8 cellular contexts compared by ENCODE assay signal in genomic region chr17:58219007-58219788, GRCh38. TPM values are rescaled to one million over a fixed set of nuclear protein-coding genes. Genes with fewer than 3 reads are reported as not detected.
DNase-seq lines count a peak whose midpoint lies in the region; ATAC-seq and TF ChIP-seq lines count a peak whose summit lies in the region.

TSS of gene MKS1 (minus strand) at chr17:58219255. CDS start at chr17:58219230, 25 bp downstream.

- peak within 1 kb of the TSS; percentile 72 for H3K27ac ChIP-seq in effector memory CD4-positive, alpha-beta T cell (ENCODE audit: insufficient read depth, low read length, poor library complexity, severe bottlenecking)

- POLR2A ChIA-PET in Caco-2 (lab: Charles Lee), result interaction anchor here (0.7 to 1.2 kb wide), 2 partner anchors 9 to 13 kb away, joined by 3 to 4 read pairs; no protein-coding TSS in a partner anchor

- TF ChIP-seq CTCF in Caco-2 (IDR thresholded peaks at IDR 0.05; ENCODE audit: insufficient read depth in 1 of 2, low read depth in 1 of 2, low read length in 1 of 2, severe bottlenecking in 1 of 2, unreplicated experiment in 1 of 2) (peak; percentile 60 to 71), GM20000 (IDR thresholded peaks at IDR 0.05; ENCODE audit: extremely low read depth, missing control alignments) (peak; percentile 41)

- no peaks in the 10 kb centered on the region for H3K4me1 ChIP-seq in Caco-2
- peaks cover 12% of the 10 kb centered on the region for H3K4me1 ChIP-seq in effector memory CD4-positive, alpha-beta T cell (ENCODE audit: control insufficient read depth, insufficient read depth, low read length, poor library complexity, severe bottlenecking)

- DNase-seq in Caco-2 (peak; percentile 94 to 98), GM20000 (ENCODE audit: low spot score) (peak; percentile 95), HT-29 (ENCODE audit: low spot score) (peak; percentile 94), NK-92 (lab: John Stamatoyannopoulos, UW; ENCODE audit: unreplicated experiment) (peak; percentile 71), memory B cell (ENCODE audit: low spot score in 2 of 2) (peak; percentile 90 to 92)
- DNase-seq in activated CD8-positive, alpha-beta memory T cell treated with anti-CD3 and anti-CD28 coated beads for 24 hours, result peak; percentile 98
- peak; percentile 90 for DNase-seq in effector memory CD4-positive, alpha-beta T cell
- DNase-seq in stimulated activated CD8-positive, alpha-beta memory T cell treated with anti-CD3 and anti-CD28 coated beads, Interleukin-12 subunit alpha, Interleukin-12 subunit beta, amount 100 ng/mL, for 1 hour (ENCODE audit: low read depth), result peak; percentile 89

- no TSS peak for BruUV-seq in Caco-2 (replicated peaks; lab: Mats Ljungman, UMichigan)

- intact Hi-C loops in Caco-2 (cut with micrococcal nuclease; ENCODE audit: unreplicated experiment), result loop anchor here (1.0 kb wide), 1 partner anchor 19 kb away; no protein-coding TSS in a partner anchor

- H3K27ac Mint-ChIP-seq in Caco-2 (ENCODE audit: unreplicated experiment) (peak within 1 kb of the TSS; percentile 97), memory B cell (peak within 1 kb of the TSS; percentile 100)

- H3K9me3 ChIP-seq in Caco-2, result no peaks in the 10 kb centered on the region
- no peaks in the 10 kb centered on the region for H3K9me3 ChIP-seq in effector memory CD4-positive, alpha-beta T cell (ENCODE audit: control insufficient read depth, low read length)

- CTCF ChIA-PET in Caco-2 (lab: Charles Lee), result interaction anchor here (1.5 to 2.0 kb wide), 2 partner anchors 20 to 30 kb away, joined by 5 to 8 read pairs; no protein-coding TSS in a partner anchor

- H3K9me3 Mint-ChIP-seq in Caco-2 (ENCODE audit: unreplicated experiment), result no peaks in the 10 kb centered on the region
- H3K9me3 Mint-ChIP-seq in memory B cell, result no peaks in the 10 kb centered on the region

- peak within 1 kb of the TSS; percentile 53 for H3K4me3 ChIP-seq in Caco-2 (ENCODE audit: low read depth, low read length)
- H3K4me3 ChIP-seq in effector memory CD4-positive, alpha-beta T cell (ENCODE audit: insufficient read depth, low read depth, low read length, poor library complexity, severe bottlenecking), result peak within 1 kb of the TSS; percentile 68

- no peaks in the 10 kb centered on the region for H3K27me3 ChIP-seq in Caco-2 (replicated peaks; ENCODE audit: control insufficient read depth, insufficient read depth, low read length)
- no peaks in the 10 kb centered on the region for H3K27me3 ChIP-seq in effector memory CD4-positive, alpha-beta T cell (replicated peaks; ENCODE audit: control insufficient read depth, insufficient read depth, low read length, poor library complexity, severe bottlenecking)

- H3K36me3 ChIP-seq in Caco-2 (ENCODE audit: control insufficient read depth, insufficient read depth, low read length), result no peaks in the 10 kb centered on the region; the same call in 1 of the 2 replicates
- no peaks in the 10 kb centered on the region for H3K36me3 ChIP-seq in effector memory CD4-positive, alpha-beta T cell (ENCODE audit: control insufficient read depth, insufficient read depth, low read length)

- H3K27me3 Mint-ChIP-seq in Caco-2 (ENCODE audit: insufficient read depth, unreplicated experiment) (peaks cover 3% of the 10 kb centered on the region), memory B cell (peaks cover 2% of the 10 kb centered on the region)

- H3K4me1 Mint-ChIP-seq in Caco-2 (ENCODE audit: low read depth, unreplicated experiment) (peaks cover 4% of the 10 kb centered on the region), memory B cell (peaks cover 18% of the 10 kb centered on the region)

- ATAC-seq in memory B cell (ENCODE audit: low read depth), result peak; percentile 90

- H3K36me3 Mint-ChIP-seq in Caco-2 (ENCODE audit: insufficient read depth, unreplicated experiment) (peaks cover 13% of the 10 kb centered on the region), memory B cell (no peaks in the 10 kb centered on the region)

- H3K4me3 Mint-ChIP-seq in Caco-2 (ENCODE audit: unreplicated experiment) (peak within 1 kb of the TSS; percentile 94), memory B cell (peak within 1 kb of the TSS; percentile 93)

RNA-seq across cellular contexts. Expression of gene MKS1, which starts in this region (rescaled TPM):
- total RNA-seq in Caco-2 (2022), result 25.5 and 28.6 TPM in 2 replicates
- 5.1 and 8.9 TPM in 2 replicates for total RNA-seq in HT-29 (2014; rRNA removed; shearing (Covaris generic))

Comparison
In these comparisons a context has a peak if more than half of its experiments do, and no peak if none do; other contexts are left out.
1. Peak in every context shown above with its lines: DNase-seq, ATAC-seq, H3K4me3 ChIP-seq and H3K27ac ChIP-seq.